8 cellular contexts compared by ENCODE assay signal in genomic region chr11:75142714-75143419, GRCh38. TPM values are rescaled to one million over a fixed set of nuclear protein-coding genes. Genes with fewer than 3 reads are reported as not detected.
DNase-seq lines count a peak whose midpoint lies in the region; ATAC-seq, FAIRE-seq and TF ChIP-seq lines count a peak whose summit lies in the region.

No MANE protein-coding gene starts in this region.

- peak; percentile 79 for ATAC-seq in GM18909 (IDR thresholded peaks at IDR 0.05; ENCODE audit: poor library complexity, unreplicated experiment)
- ATAC-seq in Right ventricle myocardium inferior: peak; percentile 88

- intact Hi-C loops in Right ventricle myocardium inferior (cut with DNase I): no loop called here

- CTCF ChIA-PET in AG04449 (lab: Yijun Ruan, JAX): interaction anchor here (0.6 to 15.7 kb wide), 26 partner anchors 12 to 392 kb away, joined by 3 to 501 read pairs (median 4); partner anchors contain the start of genes SLCO2B1 and TPBGL

- no peak for TF ChIP-seq CTCF in AG04449 (IDR thresholded peaks at IDR 0.05; ENCODE audit: insufficient read depth, low read length, missing control alignments)

- POLR2A ChIA-PET in AG04449 (lab: Yijun Ruan, JAX): interaction anchor here (0.7 kb wide), 1 partner anchor 100 kb away, joined by 3 read pairs; no protein-coding TSS in a partner anchor

- no peak overlapping the region for H3K4me3 ChIP-seq in AG04449 (ENCODE audit: low read depth, low read length)

- DNase-seq in AG04449 (ENCODE audit: low read depth, low spot score): peak; percentile 63
- DNase-seq in HTR-8/SVneo (ENCODE audit: insufficient read length, low spot score): peak; percentile 98
- peak; percentile 90 for DNase-seq in SKM-1 treated with dmso at 0.1 percent for 144 hours (lab: John Stamatoyannopoulos, UW; ENCODE audit: unreplicated experiment)
- peak; percentile 70 for DNase-seq in activated naive CD4-positive, alpha-beta T cell treated with anti-CD3 and anti-CD28 coated beads, Interleukin-2, amount 50 U/mL, for 16 hours
- peak; percentile 90 for DNase-seq in Right ventricle myocardium inferior (ENCODE audit: missing footprints)
- DNase-seq in putamen (ENCODE audit: low spot score): peak; percentile 82
- no peak for DNase-seq in DMS114 treated with DMSO at 0.1 percent for 48 hours (lab: John Stamatoyannopoulos, UW; ENCODE audit: unreplicated experiment)

- FAIRE-seq in HTR-8/SVneo (lab: Jason Lieb, UNC): peak; percentile 89

RNA-seq across cellular contexts. Expression of gene SLCO2B1, which starts 8.0 kb away (rescaled TPM):
- 33.4 TPM for total RNA-seq in Right ventricle myocardium inferior

RNA-seq across cellular contexts. Expression of gene OR2AT4, which starts 46.2 kb away (rescaled TPM):
- not detected for total RNA-seq in Right ventricle myocardium inferior
